In genomic region chr9:73667749-73668148, GRCh38 we compare ENCODE assay signal across 1 cellular context.
TF ChIP-seq lines count a peak whose summit lies in the region.

No MANE protein-coding gene starts in this region.

TF ChIP-seq in GM23338, 12 proteins besides CTCF, POLR2A, EP300 and RAD21:
- TF ChIP-seq ZNF462 (CRISPR knock-in tag; IDR thresholded peaks at IDR 0.05) (no peak), ZNF114 (CRISPR knock-in tag; IDR thresholded peaks at IDR 0.05) (no peak), JUNB (IDR thresholded peaks at IDR 0.05; ENCODE audit: unreplicated experiment) (no peak), POLR2AphosphoS5 (IDR thresholded peaks at IDR 0.05; ENCODE audit: low read depth) (no peak), NANOG (IDR thresholded peaks at IDR 0.05; ENCODE audit: borderline replicate concordance) (no peak)
- TF ChIP-seq, protein P1, sequence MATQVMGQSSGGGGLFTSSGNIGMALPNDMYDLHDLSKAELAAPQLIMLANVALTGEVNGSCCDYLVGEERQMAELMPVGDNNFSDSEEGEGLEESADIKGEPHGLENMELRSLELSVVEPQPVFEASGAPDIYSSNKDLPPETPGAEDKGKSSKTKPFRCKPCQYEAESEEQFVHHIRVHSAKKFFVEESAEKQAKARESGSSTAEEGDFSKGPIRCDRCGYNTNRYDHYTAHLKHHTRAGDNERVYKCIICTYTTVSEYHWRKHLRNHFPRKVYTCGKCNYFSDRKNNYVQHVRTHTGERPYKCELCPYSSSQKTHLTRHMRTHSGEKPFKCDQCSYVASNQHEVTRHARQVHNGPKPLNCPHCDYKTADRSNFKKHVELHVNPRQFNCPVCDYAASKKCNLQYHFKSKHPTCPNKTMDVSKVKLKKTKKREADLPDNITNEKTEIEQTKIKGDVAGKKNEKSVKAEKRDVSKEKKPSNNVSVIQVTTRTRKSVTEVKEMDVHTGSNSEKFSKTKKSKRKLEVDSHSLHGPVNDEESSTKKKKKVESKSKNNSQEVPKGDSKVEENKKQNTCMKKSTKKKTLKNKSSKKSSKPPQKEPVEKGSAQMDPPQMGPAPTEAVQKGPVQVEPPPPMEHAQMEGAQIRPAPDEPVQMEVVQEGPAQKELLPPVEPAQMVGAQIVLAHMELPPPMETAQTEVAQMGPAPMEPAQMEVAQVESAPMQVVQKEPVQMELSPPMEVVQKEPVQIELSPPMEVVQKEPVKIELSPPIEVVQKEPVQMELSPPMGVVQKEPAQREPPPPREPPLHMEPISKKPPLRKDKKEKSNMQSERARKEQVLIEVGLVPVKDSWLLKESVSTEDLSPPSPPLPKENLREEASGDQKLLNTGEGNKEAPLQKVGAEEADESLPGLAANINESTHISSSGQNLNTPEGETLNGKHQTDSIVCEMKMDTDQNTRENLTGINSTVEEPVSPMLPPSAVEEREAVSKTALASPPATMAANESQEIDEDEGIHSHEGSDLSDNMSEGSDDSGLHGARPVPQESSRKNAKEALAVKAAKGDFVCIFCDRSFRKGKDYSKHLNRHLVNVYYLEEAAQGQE (IDR thresholded peaks at IDR 0.05; ENCODE audit: unreplicated experiment): no peak
